Comparison of ENCODE assay signal across 8 cellular contexts in genomic region chr10:16436758-16437539, GRCh38. TPM values are rescaled to one million over a fixed set of nuclear protein-coding genes. Genes with fewer than 3 reads are reported as not detected.
A peak's percentile ranks its signal among the peaks of the same experiment; 100 is the strongest.
DNase-seq lines count a peak whose midpoint lies in the region; ATAC-seq and TF ChIP-seq lines count a peak whose summit lies in the region.

Gene PTER, plus strand, starts transcription at chr10:16437010. Its CDS starts 47,375 bp downstream, at chr10:16484385.

- H3K9me3 Mint-ChIP-seq in activated CD4-positive, alpha-beta memory T cell treated with anti-CD3 and anti-CD28 coated beads for 36 hours = no peaks in the 10 kb centered on the region

- no peaks in the 10 kb centered on the region for H3K27me3 Mint-ChIP-seq in activated CD4-positive, alpha-beta memory T cell treated with anti-CD3 and anti-CD28 coated beads for 36 hours

- H3K36me3 ChIP-seq in duodenal mucosa (ENCODE audit: control insufficient read depth in 1 of 2, insufficient read depth in 2 of 2, low read length in 2 of 2) = no peaks in the 10 kb centered on the region

- H3K27me3 ChIP-seq in duodenal mucosa (ENCODE audit: control insufficient read depth in 1 of 2, insufficient read depth in 2 of 2, low read length in 2 of 2) = no peaks in the 10 kb centered on the region

- CTCF ChIA-PET in activated CD4-positive, alpha-beta memory T cell treated with anti-CD3 and anti-CD28 coated beads for 36 hours (lab: Charles Lee) = interaction anchor here (0.6 to 0.9 kb wide), 3 partner anchors 76 to 387 kb away, joined by 3 to 4 read pairs (median 3); no protein-coding TSS in a partner anchor

- H3K9ac ChIP-seq in duodenal mucosa (ENCODE audit: low read depth in 1 of 2, low read length in 2 of 2) = peak within 1 kb of the TSS; percentile 74 to 98

- no peak for TF ChIP-seq POLR2A in lower leg skin (IDR thresholded peaks at IDR 0.05)

- H3K9me3 ChIP-seq in duodenal mucosa (ENCODE audit: control insufficient read depth in 1 of 2, low read length in 2 of 2) = no peaks in the 10 kb centered on the region

- DNase-seq in C1 segment of cervical spinal cord (lab: John Stamatoyannopoulos, UW) (peak in 12 of 14 donors; percentile 6 to 75 (median 52)), NCI-H748 (lab: John Stamatoyannopoulos, UW; ENCODE audit: unreplicated experiment) (peak; percentile 92), lower leg skin (ENCODE audit: low spot score in 2 of 2) (peak; percentile 98 to 99)
- DNase-seq in activated CD4-positive, alpha-beta memory T cell treated with anti-CD3 and anti-CD28 coated beads for 36 hours = peak; percentile 99
- DNase-seq in stimulated activated CD4-positive, alpha-beta T cell treated with anti-CD3 and anti-CD28 coated beads, Interleukin-4, amount 100 ng/mL, for 48 hours (ENCODE audit: low read depth in 2 of 2) = peak; percentile 98 to 99

- peak within 1 kb of the TSS; percentile 67 for H3K27ac ChIP-seq in duodenal mucosa (ENCODE audit: low read depth, low read length)

- H3K27ac Mint-ChIP-seq in activated CD4-positive, alpha-beta memory T cell treated with anti-CD3 and anti-CD28 coated beads for 36 hours = peak within 1 kb of the TSS; percentile 84

- H3K4me3 Mint-ChIP-seq in activated CD4-positive, alpha-beta memory T cell treated with anti-CD3 and anti-CD28 coated beads for 36 hours = peak within 1 kb of the TSS; percentile 86

- ATAC-seq in GM19372 (IDR thresholded peaks at IDR 0.05; ENCODE audit: low read depth, unreplicated experiment) (peak; percentile 91), HG03520 (IDR thresholded peaks at IDR 0.05; ENCODE audit: unreplicated experiment) (peak; percentile 99)

- peak within 1 kb of the TSS; percentile 85 to 89 for H3K4me3 ChIP-seq in duodenal mucosa (ENCODE audit: low read depth in 1 of 2, low read length in 2 of 2)
- H3K4me3 ChIP-seq in lower leg skin (ENCODE audit: low read depth, poor library complexity, severe bottlenecking) = peak within 1 kb of the TSS; percentile 59

- H3K4me1 Mint-ChIP-seq in activated CD4-positive, alpha-beta memory T cell treated with anti-CD3 and anti-CD28 coated beads for 36 hours (ENCODE audit: low read depth) = peaks cover 43% of the 10 kb centered on the region

- H3K36me3 Mint-ChIP-seq in activated CD4-positive, alpha-beta memory T cell treated with anti-CD3 and anti-CD28 coated beads for 36 hours = peaks cover 31% of the 10 kb centered on the region

- POLR2A ChIA-PET in activated CD4-positive, alpha-beta memory T cell treated with anti-CD3 and anti-CD28 coated beads for 36 hours (lab: Charles Lee) = interaction anchor here (0.7 kb wide), 1 partner anchor 380 kb away, joined by 3 read pairs; the partner anchor contains the start of gene RSU1

- intact Hi-C loops in activated CD4-positive, alpha-beta memory T cell treated with anti-CD3 and anti-CD28 coated beads for 36 hours (cut with micrococcal nuclease) = loop anchor here (1.0 to 10.0 kb wide), 11 partner anchors 84 to 1268 kb away; partner anchors contain the start of genes C1QL3, MINDY3, NMT2 and RSU1
- intact Hi-C loops in lower leg skin (cut with DNase I; ENCODE audit: low total_unique reads) = no loop called here

- H3K4me1 ChIP-seq in duodenal mucosa (ENCODE audit: control insufficient read depth in 1 of 2, insufficient read depth in 2 of 2, low read length in 2 of 2) = peaks cover 25 to 34% of the 10 kb centered on the region in 2 donors

- 2% methylated on average over 47 to 49 of the region's 49 CpGs for WGBS in lower leg skin, 2 donors

- no peak for TF ChIP-seq CTCF in lower leg skin (IDR thresholded peaks at IDR 0.05)

RNA-seq across cellular contexts. Expression of gene PTER, which starts in this region (rescaled TPM):
- 10 to 100 TPM; 25.1 to 27.2 TPM for total RNA-seq in activated CD4-positive, alpha-beta memory T cell treated with anti-CD3 and anti-CD28 coated beads for 36 hours
- total RNA-seq in lower leg skin = 10 to 100 TPM; 10.2 to 17.6 (median 14.0) TPM

Comparison
In these comparisons a context has a peak if more than half of its experiments do, and no peak if none do; other contexts are left out.
1. Peak in every context shown above with its lines: DNase-seq, ATAC-seq, H3K4me3 ChIP-seq and H3K27ac ChIP-seq.